Comparison of ENCODE assay signal across 1 cellular context in the genomic region with DNA sequence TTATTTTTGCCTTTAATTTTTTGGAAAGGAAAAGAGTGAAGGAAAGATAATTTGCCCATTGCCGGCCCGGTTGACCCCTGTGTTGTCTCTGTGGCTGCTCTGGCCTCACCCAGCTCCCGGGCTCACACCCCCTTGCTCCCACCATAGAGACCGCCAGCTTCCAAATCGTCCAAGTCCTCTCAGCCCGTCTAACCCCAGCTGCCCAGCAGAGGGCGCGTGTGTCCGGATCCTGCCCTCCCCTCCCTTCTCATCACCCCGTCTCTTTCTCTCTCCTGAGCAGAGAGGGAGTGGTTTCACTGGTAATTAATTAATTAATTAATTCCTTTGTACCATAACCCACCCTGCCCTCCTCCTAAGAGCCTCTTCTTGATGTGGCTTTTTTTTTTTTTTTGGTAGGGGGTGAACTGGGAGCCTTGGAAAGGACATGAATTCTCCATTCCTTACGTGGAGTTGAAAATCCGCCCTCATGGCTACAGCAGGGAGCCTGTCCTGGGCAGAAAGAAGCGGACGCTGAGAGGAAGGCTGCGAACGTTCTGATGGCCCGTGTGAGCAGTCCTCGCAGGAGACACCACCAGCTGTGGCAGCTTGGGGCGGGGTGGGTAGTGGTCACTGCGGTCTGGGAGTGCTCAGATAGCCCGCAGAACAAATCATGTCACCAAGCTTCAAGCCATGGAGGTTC.
TF ChIP-seq lines count a peak whose summit lies in the region.

No MANE protein-coding gene starts in this region.

TF ChIP-seq in H1, 55 proteins besides CTCF, POLR2A, EP300 and RAD21:
- TF ChIP-seq, protein P1, sequence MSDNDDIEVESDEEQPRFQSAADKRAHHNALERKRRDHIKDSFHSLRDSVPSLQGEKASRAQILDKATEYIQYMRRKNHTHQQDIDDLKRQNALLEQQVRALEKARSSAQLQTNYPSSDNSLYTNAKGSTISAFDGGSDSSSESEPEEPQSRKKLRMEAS (IDR thresholded peaks at IDR 0.05): peak; percentile 32; the same call in 1 of the 2 replicates
- 0 out of 2 replicates have a peak, but pooled peaks have one; percentile 37 for TF ChIP-seq TAF1 (IDR thresholded peaks at IDR 0.05; ENCODE audit: low read depth, low read length)
- TF ChIP-seq PHF8 (conservative IDR thresholded peaks at IDR 0.05; ENCODE audit: low read depth, low read length): no peak
- TF ChIP-seq, protein P2, sequence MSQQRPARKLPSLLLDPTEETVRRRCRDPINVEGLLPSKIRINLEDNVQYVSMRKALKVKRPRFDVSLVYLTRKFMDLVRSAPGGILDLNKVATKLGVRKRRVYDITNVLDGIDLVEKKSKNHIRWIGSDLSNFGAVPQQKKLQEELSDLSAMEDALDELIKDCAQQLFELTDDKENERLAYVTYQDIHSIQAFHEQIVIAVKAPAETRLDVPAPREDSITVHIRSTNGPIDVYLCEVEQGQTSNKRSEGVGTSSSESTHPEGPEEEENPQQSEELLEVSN (IDR thresholded peaks at IDR 0.05): no peak
- no peak for TF ChIP-seq NRF1 (IDR thresholded peaks at IDR 0.05; ENCODE audit: low read depth, low read length)
- peak; percentile 34; the same call in 1 of the 2 replicates for TF ChIP-seq TBP (IDR thresholded peaks at IDR 0.05; ENCODE audit: low read depth, low read length)
TF ChIP-seq in H1: peak in this region for 3.
